8 cellular contexts compared by ENCODE assay signal in the genomic region with DNA sequence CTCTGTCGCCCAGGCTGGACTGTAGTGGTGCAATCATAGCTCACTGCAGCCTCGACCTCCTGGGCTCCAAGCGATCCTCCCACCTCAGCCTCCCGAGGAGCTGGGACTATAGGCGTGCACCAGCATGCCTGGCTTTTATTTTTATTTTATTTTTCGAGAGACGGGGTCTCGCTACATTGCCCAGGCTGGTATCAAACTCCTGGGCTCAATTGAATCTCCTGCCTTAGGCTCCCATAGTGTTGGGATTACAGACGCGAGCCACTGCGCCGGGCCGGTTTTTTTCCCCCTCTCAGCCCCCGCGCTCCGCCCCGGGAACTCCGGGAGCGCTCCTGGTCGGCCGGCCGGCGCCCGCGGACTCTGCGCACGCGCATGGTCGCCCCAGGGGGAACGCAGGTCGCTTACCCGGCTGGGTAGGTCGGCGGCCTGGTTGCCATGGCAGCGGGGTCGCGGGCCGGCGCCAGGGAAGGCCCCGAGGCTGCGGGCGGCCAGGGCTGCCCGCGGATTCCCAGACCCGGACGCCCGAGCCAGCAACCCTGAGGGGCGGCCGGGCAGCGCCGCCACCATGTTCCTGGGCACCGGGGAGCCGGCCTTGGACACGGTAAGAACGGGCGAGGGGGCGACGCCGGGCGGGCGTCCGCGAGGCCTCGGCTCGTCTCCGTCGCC. TPM values are rescaled to one million over a fixed set of nuclear protein-coding genes. Genes with fewer than 3 reads are reported as not detected.
A peak's percentile ranks its signal among the peaks of the same experiment; 100 is the strongest.
DNase-seq lines count a peak whose midpoint lies in the region; FAIRE-seq and TF ChIP-seq lines count a peak whose summit lies in the region.

A gene with protein sequence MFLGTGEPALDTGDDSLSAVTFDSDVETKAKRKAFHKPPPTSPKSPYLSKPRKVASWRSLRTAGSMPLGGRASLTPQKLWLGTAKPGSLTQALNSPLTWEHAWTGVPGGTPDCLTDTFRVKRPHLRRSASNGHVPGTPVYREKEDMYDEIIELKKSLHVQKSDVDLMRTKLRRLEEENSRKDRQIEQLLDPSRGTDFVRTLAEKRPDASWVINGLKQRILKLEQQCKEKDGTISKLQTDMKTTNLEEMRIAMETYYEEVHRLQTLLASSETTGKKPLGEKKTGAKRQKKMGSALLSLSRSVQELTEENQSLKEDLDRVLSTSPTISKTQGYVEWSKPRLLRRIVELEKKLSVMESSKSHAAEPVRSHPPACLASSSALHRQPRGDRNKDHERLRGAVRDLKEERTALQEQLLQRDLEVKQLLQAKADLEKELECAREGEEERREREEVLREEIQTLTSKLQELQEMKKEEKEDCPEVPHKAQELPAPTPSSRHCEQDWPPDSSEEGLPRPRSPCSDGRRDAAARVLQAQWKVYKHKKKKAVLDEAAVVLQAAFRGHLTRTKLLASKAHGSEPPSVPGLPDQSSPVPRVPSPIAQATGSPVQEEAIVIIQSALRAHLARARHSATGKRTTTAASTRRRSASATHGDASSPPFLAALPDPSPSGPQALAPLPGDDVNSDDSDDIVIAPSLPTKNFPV (plus strand): TSS at position 360 of the 663 bp plus-strand sequence. CDS start 203 bp downstream, at position 563.

- H3K27me3 Mint-ChIP-seq in activated naive CD4-positive, alpha-beta T cell treated with anti-CD3 and anti-CD28 coated beads, Interleukin-2, amount 10 ng/mL, durations not matched to agents 7 days and 5 days, result no peaks in the 10 kb centered on the region

- peaks cover 36% of the 10 kb centered on the region for H3K4me1 Mint-ChIP-seq in activated naive CD4-positive, alpha-beta T cell treated with anti-CD3 and anti-CD28 coated beads, Interleukin-2, amount 10 ng/mL, durations not matched to agents 7 days and 5 days

- H3K27ac ChIP-seq in SK-N-SH (ENCODE audit: low read depth in 2 of 2, low read length in 1 of 2), result peak within 1 kb of the TSS; percentile 39 to 70
- H3K27ac ChIP-seq in neutrophil, result peak within 1 kb of the TSS; percentile 75

- no peak for FAIRE-seq in H54 (lab: Jason Lieb, UNC)

- H3F3A ChIP-seq in SK-N-SH (replicated peaks; ENCODE audit: insufficient read depth), result peaks cover 17% of the 10 kb centered on the region

- H4K20me1 ChIP-seq in SK-N-SH (ENCODE audit: insufficient read depth), result peaks cover 6% of the 10 kb centered on the region; the same call in 1 of the 2 replicates

- H3K9me3 ChIP-seq in MG63 (no peaks in the 10 kb centered on the region), SK-N-SH (no peaks in the 10 kb centered on the region), neutrophil (no peaks in the 10 kb centered on the region)

- 12% methylated on average over 35 of the region's 67 CpGs for WGBS in SK-N-SH (ENCODE audit: low lambda C conversion rate)

- CTCF ChIA-PET in SK-N-SH (lab: Yijun Ruan, JAX), result interaction anchor here (0.7 to 2.0 kb wide), 15 partner anchors 8 to 112 kb away, joined by 3 to 9 read pairs (median 3); no protein-coding TSS in a partner anchor
- CTCF ChIA-PET in activated naive CD4-positive, alpha-beta T cell treated with anti-CD3 and anti-CD28 coated beads, Interleukin-2, amount 10 ng/mL, durations not matched to agents 7 days and 5 days (lab: Charles Lee), result interaction anchor here (0.9 to 1.4 kb wide), 3 partner anchors 9 to 151 kb away, joined by 3 to 5 read pairs (median 3); no protein-coding TSS in a partner anchor

- peaks cover 44% of the 10 kb centered on the region for H3K79me2 ChIP-seq in SK-N-SH (ENCODE audit: insufficient read depth)

- H3K4me3 ChIP-seq in MG63, result peak within 1 kb of the TSS; percentile 79
- H3K4me3 ChIP-seq in SK-N-SH (ENCODE audit: low read depth in 2 of 2, low read length in 1 of 2), result peak within 1 kb of the TSS; percentile 71 to 93
- H3K4me3 ChIP-seq in neutrophil (ENCODE audit: low read depth in 1 of 2, low read length in 1 of 2), result peak within 1 kb of the TSS; percentile 81 to 83

- H3K36me3 ChIP-seq in MG63, result 0 out of 2 replicates have a peak, but pooled peaks cover 2% of the 10 kb centered on the region
- H3K36me3 ChIP-seq in SK-N-SH (replicated peaks in 1 of 2; ENCODE audit: control insufficient read depth in 1 of 2, insufficient read depth in 2 of 2, low read length in 1 of 2), result peaks cover under 1 to 4% of the 10 kb centered on the region in 2 experiments
- H3K36me3 ChIP-seq in neutrophil, result no peaks in the 10 kb centered on the region

- TF ChIP-seq POLR2A in H54 (IDR thresholded peaks at IDR 0.05; ENCODE audit: low read depth, low read length), result peak; percentile 74

- DNase-seq in EL (peak; percentile 87), H54 (ENCODE audit: insufficient read length, low spot score) (peak; percentile 99), MG63 (peak; percentile 92), SK-N-SH (peak; percentile 99), germinal center (ENCODE audit: low spot score) (peak; percentile 87)
- DNase-seq in activated naive CD4-positive, alpha-beta T cell treated with anti-CD3 and anti-CD28 coated beads, Interleukin-2, amount 10 ng/mL, durations not matched to agents 7 days and 5 days, result peak; percentile 93

- H3K9ac ChIP-seq in SK-N-SH, result peak within 1 kb of the TSS; percentile 81

- H3K27ac Mint-ChIP-seq in activated naive CD4-positive, alpha-beta T cell treated with anti-CD3 and anti-CD28 coated beads, Interleukin-2, amount 10 ng/mL, durations not matched to agents 7 days and 5 days, result peak within 1 kb of the TSS; percentile 49

- POLR2A ChIA-PET in SK-N-SH (lab: Yijun Ruan, JAX), result no interaction called here

- no peaks in the 10 kb centered on the region for H3K27me3 ChIP-seq in MG63
- H3K27me3 ChIP-seq in SK-N-SH (ENCODE audit: insufficient read depth), result no peaks in the 10 kb centered on the region
- H3K27me3 ChIP-seq in neutrophil, result no peaks in the 10 kb centered on the region

- peak within 1 kb of the TSS; percentile 99 for H3K4me2 ChIP-seq in SK-N-SH

- no peak for TF ChIP-seq RAD21 in SK-N-SH (IDR thresholded peaks at IDR 0.05; ENCODE audit: low read length)

- TF ChIP-seq EP300 in SK-N-SH (IDR thresholded peaks at IDR 0.05; ENCODE audit: borderline replicate concordance in 1 of 2, low read depth in 1 of 2, low read length in 1 of 2), result peak; percentile 23 to 24; a peak in 1 of 4 replicates

- no peaks in the 10 kb centered on the region for H3K9me2 ChIP-seq in SK-N-SH

- H3K4me3 Mint-ChIP-seq in activated naive CD4-positive, alpha-beta T cell treated with anti-CD3 and anti-CD28 coated beads, Interleukin-2, amount 10 ng/mL, durations not matched to agents 7 days and 5 days, result peak within 1 kb of the TSS; percentile 71

- no peaks in the 10 kb centered on the region for H3K9me3 Mint-ChIP-seq in activated naive CD4-positive, alpha-beta T cell treated with anti-CD3 and anti-CD28 coated beads, Interleukin-2, amount 10 ng/mL, durations not matched to agents 7 days and 5 days

- peak within 1 kb of the TSS; percentile 96 for H2AFZ ChIP-seq in SK-N-SH (ENCODE audit: low read depth)

- H3K36me3 Mint-ChIP-seq in activated naive CD4-positive, alpha-beta T cell treated with anti-CD3 and anti-CD28 coated beads, Interleukin-2, amount 10 ng/mL, durations not matched to agents 7 days and 5 days, result peaks cover 6% of the 10 kb centered on the region

- H3K4me1 ChIP-seq in SK-N-SH (ENCODE audit: control insufficient read depth in 1 of 2, insufficient read depth in 2 of 2, low read depth in 1 of 2, low read length in 1 of 2) (peaks cover 7 to 19% of the 10 kb centered on the region in 2 experiments; a peak in 3 of 4 replicates), neutrophil (ENCODE audit: control insufficient read depth in 1 of 2, insufficient read depth in 1 of 2, low read depth in 1 of 2, low read length in 1 of 2) (peaks cover 43 to 50% of the 10 kb centered on the region in 2 experiments)

- TF ChIP-seq CTCF in SK-N-SH (IDR thresholded peaks at IDR 0.05) (no peak), neutrophil (IDR thresholded peaks at IDR 0.05) (no peak), subcutaneous adipose tissue (IDR thresholded peaks at IDR 0.05; ENCODE audit: low read depth) (no peak)

TF ChIP-seq in SK-N-SH, 30 proteins besides CTCF, POLR2A, EP300 and RAD21:
- TF ChIP-seq RCOR1 (IDR thresholded peaks at IDR 0.05; ENCODE audit: low read length), result peak; percentile 53; the same call in 1 of the 2 replicates
- TF ChIP-seq MXI1 (IDR thresholded peaks at IDR 0.05; ENCODE audit: low read depth, low read length), result peak; percentile 90
- 0 out of 2 replicates have a peak, but pooled peaks have one; percentile 39 for TF ChIP-seq FOXJ3 (CRISPR knock-in tag; IDR thresholded peaks at IDR 0.05)
- peak; percentile 64 for TF ChIP-seq CHD2 (IDR thresholded peaks at IDR 0.05; ENCODE audit: low read length, partially characterized antibody)
- TF ChIP-seq RFX5 (IDR thresholded peaks at IDR 0.05; ENCODE audit: low read length), result no peak
- peak; percentile 27 for TF ChIP-seq MAX (IDR thresholded peaks at IDR 0.05; ENCODE audit: low read depth)
- no peak for TF ChIP-seq RXRA (IDR thresholded peaks at IDR 0.05; ENCODE audit: borderline replicate concordance, low read depth)
- peak; percentile 76; the same call in 1 of the 2 replicates for TF ChIP-seq SIN3A (IDR thresholded peaks at IDR 0.05; ENCODE audit: borderline replicate concordance, low read depth, low read length)
- TF ChIP-seq TAF1 (IDR thresholded peaks at IDR 0.05; ENCODE audit: borderline replicate concordance, low read depth, low read length), result peak; percentile 59; the same call in 1 of the 2 replicates
- TF ChIP-seq IRF3 (IDR thresholded peaks at IDR 0.05; ENCODE audit: low read depth, low read length), result no peak
- TF ChIP-seq NRF1 (IDR thresholded peaks at IDR 0.05; ENCODE audit: low read depth, low read length), result peak; percentile 86

RNA-seq across cellular contexts. Expression of the gene that starts here (rescaled TPM):
- total RNA-seq in MG63 (2014; rRNA removed; shearing (Covaris generic); ENCODE audit: low replicate concordance), result 8.6 and 18.2 TPM in 2 replicates
- polyA plus RNA-seq in SK-N-SH (2012; rRNA removed), result 14.4 and 15.1 TPM in 2 replicates
- polyA plus RNA-seq in SK-N-SH (2012; cell fraction: cytosol; rRNA removed), result 11.2 and 12.8 TPM in 2 replicates
- 37.7 and 46.3 TPM in 2 replicates for polyA plus RNA-seq in SK-N-SH (2012; cell fraction: nucleus; rRNA removed)
- total RNA-seq in subcutaneous adipose tissue, result 10 to 100 TPM in 3 of 4 donors, 1 to 10 TPM in 1; 9.0 to 20.7 (median 12.6) TPM

Comparison
In these comparisons a context has a peak if more than half of its experiments do, and no peak if none do; other contexts are left out.
1. Peak in every context shown above with its lines: DNase-seq, H3K4me3 ChIP-seq and H3K27ac ChIP-seq.